Comparison of ENCODE assay signal across 24 cellular contexts in genomic region chr12:76047060-76047459, GRCh38.
"Had no signal": no experiment of that assay in that cellular context is flagged by ENCODE, and none has a peak within 500 bp of the region (broad histone marks: within the 10 kb centered on the region; RNA-seq: fewer than 3 reads in every experiment).

No MANE protein-coding gene starts in this region.

- H3K4me3 Mint-ChIP-seq: activated CD4-positive, alpha-beta T cell treated with anti-CD3 and anti-CD28 coated beads, Interleukin-2, amount 10 ng/mL, durations not matched to agents 24 days and 14 days; activated CD8-positive, alpha-beta T cell treated with anti-CD3 and anti-CD28 coated beads for 36 hours; activated naive CD4-positive, alpha-beta T cell treated with anti-CD3 and anti-CD28 coated beads for 36 hours; activated naive CD8-positive, alpha-beta T cell treated with anti-CD3 and anti-CD28 coated beads, Interleukin-2, amount 10 ng/mL, durations not matched to agents 7 days and 5 days; naive thymus-derived CD4-positive, alpha-beta T cell; neural progenitor cell had no signal

- ATAC-seq: activated CD8-positive, alpha-beta T cell treated with anti-CD3 and anti-CD28 coated beads for 36 hours; gastrocnemius medialis; naive thymus-derived CD4-positive, alpha-beta T cell; sciatic nerve had no signal

- H3K4me1 Mint-ChIP-seq: activated naive CD8-positive, alpha-beta T cell treated with anti-CD3 and anti-CD28 coated beads, Interleukin-2, amount 10 ng/mL, durations not matched to agents 7 days and 5 days; neural progenitor cell had no signal

- H3K27me3 ChIP-seq: breast epithelium, esophagus squamous epithelium, gastrocnemius medialis, neural progenitor cell, upper lobe of left lung had no signal

- H3K27ac ChIP-seq: breast epithelium, coronary artery, esophagus squamous epithelium, gastrocnemius medialis, neural progenitor cell, thoracic aorta, upper lobe of left lung had no signal

- DNase-seq: activated CD4-positive, alpha-beta T cell treated with anti-CD3 and anti-CD28 coated beads, Interleukin-2, amount 10 ng/mL, durations not matched to agents 24 days and 14 days; activated CD4-positive, CD25-positive, alpha-beta regulatory T cell; activated CD8-positive, alpha-beta T cell treated with anti-CD3 and anti-CD28 coated beads for 36 hours; activated effector memory CD4-positive, alpha-beta T cell treated with Interleukin-2 at 50 U/mL for 16 hours; activated naive CD4-positive, alpha-beta T cell treated with anti-CD3 and anti-CD28 coated beads for 36 hours; activated naive CD8-positive, alpha-beta T cell treated with anti-CD3 and anti-CD28 coated beads, Interleukin-2, amount 10 ng/mL, durations not matched to agents 7 days and 5 days; activated T-cell treated with anti-CD3 and anti-CD28 coated beads, Interleukin-2, amount 50 U/mL, for 48 hours; amniotic stem cell; cerebellar nuclear complex; esophagus squamous epithelium; gastrocnemius medialis; hypothalamus; mesenchymal stem cell; naive thymus-derived CD4-positive, alpha-beta T cell; small intestine; stimulated activated CD4-positive, alpha-beta T cell treated with anti-CD3 and anti-CD28 coated beads, Interleukin-2, amount 100 ng/mL, for 24 hours; stimulated activated naive CD4-positive, alpha-beta T cell; T1000; upper lobe of left lung had no signal

- H3K9me3 Mint-ChIP-seq: activated CD4-positive, alpha-beta T cell treated with anti-CD3 and anti-CD28 coated beads, Interleukin-2, amount 10 ng/mL, durations not matched to agents 24 days and 14 days; activated CD8-positive, alpha-beta T cell treated with anti-CD3 and anti-CD28 coated beads for 36 hours; activated naive CD4-positive, alpha-beta T cell treated with anti-CD3 and anti-CD28 coated beads for 36 hours; activated naive CD8-positive, alpha-beta T cell treated with anti-CD3 and anti-CD28 coated beads, Interleukin-2, amount 10 ng/mL, durations not matched to agents 7 days and 5 days; naive thymus-derived CD4-positive, alpha-beta T cell; neural progenitor cell had no signal

- H3K9me3 ChIP-seq: breast epithelium, esophagus squamous epithelium, gastrocnemius medialis, thoracic aorta, upper lobe of left lung had no signal

- H3K4me1 ChIP-seq: breast epithelium, gastrocnemius medialis, neural progenitor cell, upper lobe of left lung had no signal

- H3K27ac Mint-ChIP-seq: activated CD4-positive, alpha-beta T cell treated with anti-CD3 and anti-CD28 coated beads, Interleukin-2, amount 10 ng/mL, durations not matched to agents 24 days and 14 days; activated CD8-positive, alpha-beta T cell treated with anti-CD3 and anti-CD28 coated beads for 36 hours; activated naive CD4-positive, alpha-beta T cell treated with anti-CD3 and anti-CD28 coated beads for 36 hours; activated naive CD8-positive, alpha-beta T cell treated with anti-CD3 and anti-CD28 coated beads, Interleukin-2, amount 10 ng/mL, durations not matched to agents 7 days and 5 days; naive thymus-derived CD4-positive, alpha-beta T cell; neural progenitor cell had no signal

- H3K4me3 ChIP-seq: breast epithelium, coronary artery, esophagus squamous epithelium, gastrocnemius medialis, neural progenitor cell, thoracic aorta, upper lobe of left lung had no signal

- H3K27me3 Mint-ChIP-seq: activated CD4-positive, alpha-beta T cell treated with anti-CD3 and anti-CD28 coated beads, Interleukin-2, amount 10 ng/mL, durations not matched to agents 24 days and 14 days; activated CD8-positive, alpha-beta T cell treated with anti-CD3 and anti-CD28 coated beads for 36 hours; activated naive CD8-positive, alpha-beta T cell treated with anti-CD3 and anti-CD28 coated beads, Interleukin-2, amount 10 ng/mL, durations not matched to agents 7 days and 5 days; naive thymus-derived CD4-positive, alpha-beta T cell had no signal
